Comparison of ENCODE assay signal across 8 cellular contexts in genomic region chr13:30461279-30462066, GRCh38. TPM values are rescaled to one million over a fixed set of nuclear protein-coding genes. Genes with fewer than 3 reads are reported as not detected.
DNase-seq lines count a peak whose midpoint lies in the region; ATAC-seq and TF ChIP-seq lines count a peak whose summit lies in the region.
"Not testable (repeated sequence)": the region's sequence is repeated elsewhere in the genome, so short reads cannot be mapped to it uniquely, and the experiment has no call there.

No MANE protein-coding gene starts in this region.

- TF ChIP-seq POLR2A in IMR-90 (IDR thresholded peaks at IDR 0.05; ENCODE audit: low read depth, low read length); Peyer's patch (IDR thresholded peaks at IDR 0.05); thyroid gland (IDR thresholded peaks at IDR 0.05): not testable (repeated sequence)

- H3K56ac ChIP-seq in IMR-90 (ENCODE audit: extremely low read depth, insufficient read depth, low read length), result not testable (repeated sequence)

- BruUV-seq in IMR-90 (replicated peaks; lab: Mats Ljungman, UMichigan), result not testable (repeated sequence)

- peak; percentile 13 for DNase-seq in COR-L47 (lab: John Stamatoyannopoulos, UW)
- DNase-seq in IMR-90, result peak; percentile 46
- DNase-seq in Peyer's patch; activated naive CD4-positive, alpha-beta T cell treated with anti-CD3 and anti-CD28 coated beads, Interleukin-2, amount 10 ng/mL, durations not matched to agents 7 days and 5 days; nephron progenitor cell; thyroid gland: not testable (repeated sequence)
- peak; percentile 63 for DNase-seq in dermis blood vessel endothelial cell
- peak; percentile 20 for DNase-seq in hepatic stellate cell (ENCODE audit: low spot score)

- CTCF ChIA-PET in IMR-90 (lab: Yijun Ruan, JAX), result interaction anchor here (0.6 to 2.6 kb wide), 8 partner anchors 32 to 688 kb away, joined by 3 to 13 read pairs (median 4); no protein-coding TSS in a partner anchor
- CTCF ChIA-PET in activated naive CD4-positive, alpha-beta T cell treated with anti-CD3 and anti-CD28 coated beads, Interleukin-2, amount 10 ng/mL, durations not matched to agents 7 days and 5 days (lab: Charles Lee), result interaction anchor here (0.6 to 2.5 kb wide), 4 partner anchors 85 to 329 kb away, joined by 3 to 12 read pairs (median 7); no protein-coding TSS in a partner anchor

- H4K91ac ChIP-seq in IMR-90 (ENCODE audit: insufficient read depth, low read depth, low read length), result not testable (repeated sequence)

- not testable (repeated sequence) for H3K18ac ChIP-seq in IMR-90 (ENCODE audit: low read depth, low read length)

- in situ Hi-C loops in IMR-90 (cut with MboI; ENCODE audit: low sequenced_read_pairs), result loop anchor here (10.0 to 25.0 kb wide), 3 partner anchors 153 to 583 kb away; partner anchors contain the start of gene USPL1

- H4K20me1 ChIP-seq in IMR-90 (ENCODE audit: insufficient read depth, low read length), result not testable (repeated sequence)

- H3K4me2 ChIP-seq in IMR-90 (ENCODE audit: low read depth, low read length), result not testable (repeated sequence)

- not testable (repeated sequence) for H3K9me1 ChIP-seq in IMR-90 (ENCODE audit: insufficient read depth, low read length)

- H3K27ac Mint-ChIP-seq in activated naive CD4-positive, alpha-beta T cell treated with anti-CD3 and anti-CD28 coated beads, Interleukin-2, amount 10 ng/mL, durations not matched to agents 7 days and 5 days, result peak overlapping the region; percentile 82
- H3K27ac Mint-ChIP-seq in nephron progenitor cell, result peak overlapping the region; percentile 98

- H3K14ac ChIP-seq in IMR-90 (replicated peaks; ENCODE audit: low read depth, low read length), result not testable (repeated sequence)

- H2BK15ac ChIP-seq in IMR-90 (ENCODE audit: low read depth, low read length), result not testable (repeated sequence)

- ATAC-seq in IMR-90 (ENCODE audit: low read depth), result not testable (repeated sequence)

- intact Hi-C loops in IMR-90 (cut with micrococcal nuclease), result not testable (repeated sequence)
- intact Hi-C loops in thyroid gland (cut with DNase I), result loop anchor here (5.0 to 10.0 kb wide), 3 partner anchors 153 to 343 kb away; partner anchors contain the start of gene USPL1

- H2BK120ac ChIP-seq in IMR-90 (ENCODE audit: low read depth, low read length), result not testable (repeated sequence)

- not testable (repeated sequence) for H2BK5ac ChIP-seq in IMR-90 (ENCODE audit: low read depth, low read length, poor library complexity, severe bottlenecking)

- H3K27me3 Mint-ChIP-seq in activated naive CD4-positive, alpha-beta T cell treated with anti-CD3 and anti-CD28 coated beads, Interleukin-2, amount 10 ng/mL, durations not matched to agents 7 days and 5 days; nephron progenitor cell (ENCODE audit: low read depth, poor library complexity): not testable (repeated sequence)

- TF ChIP-seq CTCF in IMR-90 (conservative IDR thresholded peaks at IDR 0.05; ENCODE audit: low read depth, low read length), result peak; percentile 48
- TF ChIP-seq CTCF in Peyer's patch (IDR thresholded peaks at IDR 0.05), result peak; percentile 42 to 69 (median 52)
- TF ChIP-seq CTCF in nephron progenitor cell (IDR thresholded peaks at IDR 0.05), result peak; percentile 23
- peak in 4 of 6 experiments; percentile 33 to 61 (median 52) for TF ChIP-seq CTCF in thyroid gland (IDR thresholded peaks at IDR 0.05)

- peaks cover 48% of the 10 kb centered on the region for H3K36me3 Mint-ChIP-seq in activated naive CD4-positive, alpha-beta T cell treated with anti-CD3 and anti-CD28 coated beads, Interleukin-2, amount 10 ng/mL, durations not matched to agents 7 days and 5 days
- H3K36me3 Mint-ChIP-seq in nephron progenitor cell (ENCODE audit: low read depth), result peaks cover 40% of the 10 kb centered on the region

- not testable (repeated sequence) for H3K36me3 ChIP-seq in IMR-90 (ENCODE audit: control insufficient read depth, insufficient read depth, low read length)
- H3K36me3 ChIP-seq in Peyer's patch (peaks cover 0 to 23% (median 0%) of the 10 kb centered on the region in 3 donors), thyroid gland (peaks cover 0 to 24% of the 10 kb centered on the region in 2 donors)

- H3K9me3 Mint-ChIP-seq in activated naive CD4-positive, alpha-beta T cell treated with anti-CD3 and anti-CD28 coated beads, Interleukin-2, amount 10 ng/mL, durations not matched to agents 7 days and 5 days; nephron progenitor cell: not testable (repeated sequence)

- not testable (repeated sequence) for H3K4ac ChIP-seq in IMR-90 (ENCODE audit: low read depth, low read length)

- H3K4me3 Mint-ChIP-seq in activated naive CD4-positive, alpha-beta T cell treated with anti-CD3 and anti-CD28 coated beads, Interleukin-2, amount 10 ng/mL, durations not matched to agents 7 days and 5 days, result peak overlapping the region; percentile 49
- peak overlapping the region; percentile 26 for H3K4me3 Mint-ChIP-seq in nephron progenitor cell

- not testable (repeated sequence) for H3K27ac ChIP-seq in IMR-90 (ENCODE audit: insufficient read depth, low read length)
- H3K27ac ChIP-seq in Peyer's patch, result peak overlapping the region in 1 of 4 donors; percentile 4
- peak overlapping the region in 1 of 3 donors; percentile 24 for H3K27ac ChIP-seq in thyroid gland

- not testable (repeated sequence) for H3K27me3 ChIP-seq in IMR-90 (ENCODE audit: control insufficient read depth, insufficient read depth, low read length); Peyer's patch; thyroid gland

- H3K4me3 ChIP-seq in IMR-90 (ENCODE audit: insufficient read depth, low read depth, low read length); Peyer's patch; thyroid gland (replicated peaks in 1 of 3): not testable (repeated sequence)

- WGBS in IMR-90 (ENCODE audit: extremely low coverage in 2 of 2, insufficient read length in 1 of 2), 2 experiments, result no CpG with 5 or more reads among the region's 3 CpGs
- WGBS in thyroid gland, 2 donors, result 87 to 89% methylated on average over 3 of the region's 3 CpGs

- dilution Hi-C loops in IMR-90 (cut with HindIII; ENCODE audit: low sequenced_read_pairs, unreplicated experiment), result not testable (repeated sequence)

- not testable (repeated sequence) for H3K23ac ChIP-seq in IMR-90 (ENCODE audit: low read depth, low read length)

- H4K5ac ChIP-seq in IMR-90 (ENCODE audit: low read depth, low read length), result not testable (repeated sequence)

- not testable (repeated sequence) for H3K9ac ChIP-seq in IMR-90 (ENCODE audit: low read depth, low read length)

- not testable (repeated sequence) for H2BK20ac ChIP-seq in IMR-90 (ENCODE audit: low read depth, low read length)

- H3K79me1 ChIP-seq in IMR-90 (ENCODE audit: low read depth in 1 of 2, low read length in 2 of 2), result peaks cover 9 to 12% of the 10 kb centered on the region in 2 experiments; a peak in 3 of 4 replicates

- not testable (repeated sequence) for H2AK9ac ChIP-seq in IMR-90 (replicated peaks; ENCODE audit: low read depth, low read length, poor library complexity)

- H3K4me1 Mint-ChIP-seq in activated naive CD4-positive, alpha-beta T cell treated with anti-CD3 and anti-CD28 coated beads, Interleukin-2, amount 10 ng/mL, durations not matched to agents 7 days and 5 days, result peaks cover 27% of the 10 kb centered on the region
- H3K4me1 Mint-ChIP-seq in nephron progenitor cell, result peaks cover 36% of the 10 kb centered on the region

- not testable (repeated sequence) for H2AK5ac ChIP-seq in IMR-90 (ENCODE audit: low read depth, low read length)

- not testable (repeated sequence) for H3K9me3 ChIP-seq in IMR-90 (ENCODE audit: control insufficient read depth, insufficient read depth, low read length); Peyer's patch; thyroid gland

- H4K8ac ChIP-seq in IMR-90 (ENCODE audit: low read depth in 2 of 2, low read length in 2 of 2), result not testable (repeated sequence)

- not testable (repeated sequence) for H2AFZ ChIP-seq in IMR-90 (replicated peaks; ENCODE audit: low read length, poor library complexity)

- H3K4me1 ChIP-seq in IMR-90 (ENCODE audit: control insufficient read depth, insufficient read depth, low read length), result not testable (repeated sequence)
- peaks cover 0 to 15% (median 9%) of the 10 kb centered on the region in 4 donors for H3K4me1 ChIP-seq in Peyer's patch
- peaks cover 16 to 25% of the 10 kb centered on the region in 2 donors for H3K4me1 ChIP-seq in thyroid gland

- POLR2A ChIA-PET in IMR-90 (lab: Charles Lee; ENCODE audit: unreplicated experiment), result not testable (repeated sequence)

- peak; percentile 65 for TF ChIP-seq RAD21 in IMR-90 (IDR thresholded peaks at IDR 0.05; ENCODE audit: low read length)

TF ChIP-seq in IMR-90, 13 proteins besides CTCF, POLR2A, EP300 and RAD21:
- peak; percentile 38; the same call in 1 of the 2 replicates for TF ChIP-seq SMC3 (IDR thresholded peaks at IDR 0.05; ENCODE audit: low read depth, low read length)

RNA-seq across cellular contexts. Expression of gene HMGB1, which starts 4.3 kb away (rescaled TPM):
- total RNA-seq in IMR-90 (2012; rRNA removed), result 276 and 480 TPM in 2 replicates
- polyA plus RNA-seq in IMR-90 (2012; rRNA removed), result 150 and 185 TPM in 2 replicates
- 30.1 and 60.4 TPM in 2 replicates for polyA plus RNA-seq in IMR-90 (2012; cell fraction: cytosol; rRNA removed)
- 14.1 and 131 TPM in 2 replicates for polyA plus RNA-seq in IMR-90 (2012; cell fraction: nucleus; rRNA removed; ENCODE audit: low replicate concordance)
- 100 to 1,000 TPM in 3 of 4 donors, 10 to 100 TPM in 1; 93.5 to 280 (median 154) TPM for total RNA-seq in Peyer's patch
- 250 and 594 TPM in 2 replicates for total RNA-seq in dermis blood vessel endothelial cell
- 100 to 1,000 TPM; 255 to 467 (median 327) TPM for total RNA-seq in thyroid gland

RNA-seq across cellular contexts. Expression of gene UBE2L5, which starts 39.2 kb away (rescaled TPM):
- 0.18 TPM in 1 of 2 replicates, not detected in the other for total RNA-seq in IMR-90 (2012; rRNA removed)
- not detected in 2 replicates for polyA plus RNA-seq in IMR-90 (2012; rRNA removed)
- 0.04 TPM in 1 of 2 replicates, not detected in the other for polyA plus RNA-seq in IMR-90 (2012; cell fraction: cytosol; rRNA removed)
- 0.09 TPM in 1 of 2 replicates, not detected in the other for polyA plus RNA-seq in IMR-90 (2012; cell fraction: nucleus; rRNA removed; ENCODE audit: low replicate concordance)
- not detected for total RNA-seq in Peyer's patch
- 0.05 TPM in 1 of 2 replicates, not detected in the other for total RNA-seq in dermis blood vessel endothelial cell
- not detected for total RNA-seq in thyroid gland
